ENCODE assay signal across 23 cellular contexts in the genomic region with DNA sequence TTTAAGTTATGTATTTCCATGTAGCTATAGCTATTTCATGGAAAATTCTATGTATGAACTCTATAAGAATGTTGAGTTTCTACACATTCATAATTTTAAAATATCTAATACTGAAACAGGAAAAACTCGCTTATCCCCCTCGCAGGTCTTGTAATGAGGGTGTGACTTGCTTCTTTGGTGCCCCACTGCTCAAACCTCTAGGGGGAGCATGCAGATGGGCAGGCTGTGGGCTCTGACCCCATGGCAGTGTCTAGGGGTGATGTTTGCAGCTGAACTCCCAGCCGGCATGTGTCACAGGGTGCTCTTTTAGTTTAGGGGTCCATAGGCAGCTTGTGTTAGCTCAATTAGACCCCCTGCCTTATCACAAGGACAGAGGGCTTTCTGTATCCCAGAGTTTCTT.
DNase-seq lines count a peak whose midpoint lies in the region; ATAC-seq, FAIRE-seq and TF ChIP-seq lines count a peak whose summit lies in the region.
"Had no signal": no experiment of that assay in that cellular context is flagged by ENCODE, and none has a peak within 500 bp of the region (broad histone marks: within the 10 kb centered on the region; RNA-seq: fewer than 3 reads in every experiment).

No MANE protein-coding gene starts in this region.

- no peak overlapping the region for H3K27ac Mint-ChIP-seq in activated naive CD8-positive, alpha-beta T cell treated with anti-CD3 and anti-CD28 coated beads for 36 hours
- H3K27ac Mint-ChIP-seq in activated naive CD4-positive, alpha-beta T cell treated with anti-CD3 and anti-CD28 coated beads, Interleukin-2, amount 50 U/mL, for 72 hours, result no peak overlapping the region
- H3K27ac Mint-ChIP-seq: CD8-positive, alpha-beta memory T cell had no signal

- ATAC-seq in activated naive CD4-positive, alpha-beta T cell treated with anti-CD3 and anti-CD28 coated beads, Interleukin-2, amount 50 U/mL, for 72 hours, result no peak
- ATAC-seq: A549 had no signal

- H3K9me3 ChIP-seq in kidney (ENCODE audit: control insufficient read depth in 1 of 2, low read length in 2 of 2), result no peaks in the 10 kb centered on the region
- H3K9me3 ChIP-seq: A549, BLaER1, HAP-1 had no signal

- no peak for FAIRE-seq in kidney (lab: Jason Lieb, UNC)
- FAIRE-seq: A549 had no signal

- intact Hi-C loops in kidney (cut with DNase I), result no loop called here

- TF ChIP-seq CTCF in C4-2B (conservative IDR thresholded peaks at IDR 0.05) (peak; percentile 11; the same call in 1 of the 2 replicates), kidney (IDR thresholded peaks at IDR 0.05; ENCODE audit: borderline replicate concordance, extremely low read depth, insufficient read depth) (no peak)

- H3K9ac ChIP-seq in kidney (ENCODE audit: low read length in 2 of 2), result no peak overlapping the region
- H3K9ac ChIP-seq: BLaER1 had no signal

- no peak overlapping the region for H3K4me3 ChIP-seq in kidney (ENCODE audit: low read length in 2 of 2)
- H3K4me3 ChIP-seq: A549, BLaER1, HAP-1 had no signal

- in situ Hi-C loops in SK-MEL-5 (cut with HindIII; ENCODE audit: low pct_unique_long_range_greater_than_20kb, low sequenced_read_pairs), result no loop called here

- DNase-seq in NAMALWA (ENCODE audit: low spot score) (peak; percentile 26), SK-MEL-5 (ENCODE audit: low read depth, low spot score) (peak; percentile 1), kidney (peak; percentile 26), iPS-NIHi7 (ENCODE audit: extremely low spot score) (no peak), NCI-H1105 treated with DMSO at 0.1 percent for 48 hours (lab: John Stamatoyannopoulos, UW) (no peak)
- no peak for DNase-seq in activated naive CD8-positive, alpha-beta T cell treated with anti-CD3 and anti-CD28 coated beads for 36 hours
- DNase-seq in activated naive CD4-positive, alpha-beta T cell treated with anti-CD3 and anti-CD28 coated beads, Interleukin-2, amount 50 U/mL, for 72 hours (ENCODE audit: low spot score in 2 of 2), result no peak
- DNase-seq: CD8-positive, alpha-beta memory T cell; IMR-90; NCI-H1092; NCI-H146; NCI-H2029 treated with DMSO at 0.1 percent for 48 hours; NCI-H2171 treated with DMSO at 0.1 percent for 48 hours; NCI-H446; NCI-H69; NK-92 treated with Interleukin-12 subunit alpha and Interleukin-12 subunit beta, amount 100 ng/mL, for 24 hours; RPMI8226; SIG-M5 had no signal

- no peaks in the 10 kb centered on the region for H3K36me3 Mint-ChIP-seq in activated naive CD8-positive, alpha-beta T cell treated with anti-CD3 and anti-CD28 coated beads for 36 hours
- no peaks in the 10 kb centered on the region for H3K36me3 Mint-ChIP-seq in activated naive CD4-positive, alpha-beta T cell treated with anti-CD3 and anti-CD28 coated beads, Interleukin-2, amount 50 U/mL, for 72 hours

- H3K4me1 ChIP-seq in kidney (ENCODE audit: control insufficient read depth in 1 of 2, insufficient read depth in 1 of 2, low read depth in 1 of 2, low read length in 2 of 2), result no peaks in the 10 kb centered on the region
- H3K4me1 ChIP-seq: A549, BLaER1, HAP-1 had no signal

- H3K27me3 Mint-ChIP-seq in activated naive CD8-positive, alpha-beta T cell treated with anti-CD3 and anti-CD28 coated beads for 36 hours, result no peaks in the 10 kb centered on the region
- H3K27me3 Mint-ChIP-seq: CD8-positive, alpha-beta memory T cell had no signal

- no peaks in the 10 kb centered on the region for H3K4me1 Mint-ChIP-seq in activated naive CD8-positive, alpha-beta T cell treated with anti-CD3 and anti-CD28 coated beads for 36 hours
- H3K4me1 Mint-ChIP-seq: CD8-positive, alpha-beta memory T cell had no signal

- H3K9me3 Mint-ChIP-seq in activated naive CD8-positive, alpha-beta T cell treated with anti-CD3 and anti-CD28 coated beads for 36 hours, result no peaks in the 10 kb centered on the region
- H3K9me3 Mint-ChIP-seq in activated naive CD4-positive, alpha-beta T cell treated with anti-CD3 and anti-CD28 coated beads, Interleukin-2, amount 50 U/mL, for 72 hours, result peaks cover 5 to 21% of the 10 kb centered on the region in 2 donors

- no peaks in the 10 kb centered on the region for H3K36me3 ChIP-seq in kidney (ENCODE audit: control insufficient read depth in 1 of 2, insufficient read depth in 2 of 2, low read length in 2 of 2)
- H3K36me3 ChIP-seq: BLaER1, HAP-1 had no signal

- no peak overlapping the region for H3K4me3 Mint-ChIP-seq in activated naive CD8-positive, alpha-beta T cell treated with anti-CD3 and anti-CD28 coated beads for 36 hours
- H3K4me3 Mint-ChIP-seq: CD8-positive, alpha-beta memory T cell had no signal

- H3K27ac ChIP-seq in C4-2B (no peak overlapping the region), kidney (ENCODE audit: low read depth in 2 of 2, low read length in 2 of 2) (no peak overlapping the region)
- H3K27ac ChIP-seq: A549, BLaER1, HL-60 had no signal

Comparison
In these comparisons a context has a peak if more than half of its experiments do, and no peak if none do; other contexts are left out.
1. DNase-seq: peak in NAMALWA (single experiment), SK-MEL-5 (single experiment) and kidney (single experiment); none in iPS-NIHi7 (single experiment), NCI-H1105 treated with DMSO at 0.1 percent for 48 hours (single experiment), activated naive CD8-positive, alpha-beta T cell treated with anti-CD3 and anti-CD28 coated beads for 36 hours (single experiment) and activated naive CD4-positive, alpha-beta T cell treated with anti-CD3 and anti-CD28 coated beads, Interleukin-2, amount 50 U/mL, for 72 hours (0 of 2).